Comparison of ENCODE assay signal across 1 cellular context in genomic region chrX:153626863-153627674, GRCh38.
TF ChIP-seq lines count a peak whose summit lies in the region.

No MANE protein-coding gene starts in this region.

TF ChIP-seq in HepG2, 621 proteins besides CTCF, POLR2A, EP300 and RAD21 (continued from another document and continues in another):
- TF ChIP-seq ZNF414 (CRISPR knock-in tag; IDR thresholded peaks at IDR 0.05): no peak
- TF ChIP-seq, protein P1, sequence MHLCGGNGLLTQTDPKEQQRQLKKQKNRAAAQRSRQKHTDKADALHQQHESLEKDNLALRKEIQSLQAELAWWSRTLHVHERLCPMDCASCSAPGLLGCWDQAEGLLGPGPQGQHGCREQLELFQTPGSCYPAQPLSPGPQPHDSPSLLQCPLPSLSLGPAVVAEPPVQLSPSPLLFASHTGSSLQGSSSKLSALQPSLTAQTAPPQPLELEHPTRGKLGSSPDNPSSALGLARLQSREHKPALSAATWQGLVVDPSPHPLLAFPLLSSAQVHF (CRISPR knock-in tag; IDR thresholded peaks at IDR 0.05): no peak
- TF ChIP-seq PRDM4 (CRISPR knock-in tag; IDR thresholded peaks at IDR 0.05; ENCODE audit: borderline replicate concordance): no peak
- TF ChIP-seq, protein P2, sequence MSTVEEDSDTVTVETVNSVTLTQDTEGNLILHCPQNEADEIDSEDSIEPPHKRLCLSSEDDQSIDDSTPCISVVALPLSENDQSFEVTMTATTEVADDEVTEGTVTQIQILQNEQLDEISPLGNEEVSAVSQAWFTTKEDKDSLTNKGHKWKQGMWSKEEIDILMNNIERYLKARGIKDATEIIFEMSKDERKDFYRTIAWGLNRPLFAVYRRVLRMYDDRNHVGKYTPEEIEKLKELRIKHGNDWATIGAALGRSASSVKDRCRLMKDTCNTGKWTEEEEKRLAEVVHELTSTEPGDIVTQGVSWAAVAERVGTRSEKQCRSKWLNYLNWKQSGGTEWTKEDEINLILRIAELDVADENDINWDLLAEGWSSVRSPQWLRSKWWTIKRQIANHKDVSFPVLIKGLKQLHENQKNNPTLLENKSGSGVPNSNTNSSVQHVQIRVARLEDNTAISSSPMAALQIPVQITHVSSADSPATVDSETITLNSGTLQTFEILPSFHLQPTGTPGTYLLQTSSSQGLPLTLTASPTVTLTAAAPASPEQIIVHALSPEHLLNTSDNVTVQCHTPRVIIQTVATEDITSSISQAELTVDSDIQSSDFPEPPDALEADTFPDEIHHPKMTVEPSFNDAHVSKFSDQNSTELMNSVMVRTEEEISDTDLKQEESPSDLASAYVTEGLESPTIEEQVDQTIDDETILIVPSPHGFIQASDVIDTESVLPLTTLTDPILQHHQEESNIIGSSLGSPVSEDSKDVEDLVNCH (CRISPR knock-in tag; IDR thresholded peaks at IDR 0.05): no peak
- TF ChIP-seq ZKSCAN5 (CRISPR knock-in tag; IDR thresholded peaks at IDR 0.05): no peak
- no peak for TF ChIP-seq FOXK2 (IDR thresholded peaks at IDR 0.05)
- TF ChIP-seq, protein P3, sequence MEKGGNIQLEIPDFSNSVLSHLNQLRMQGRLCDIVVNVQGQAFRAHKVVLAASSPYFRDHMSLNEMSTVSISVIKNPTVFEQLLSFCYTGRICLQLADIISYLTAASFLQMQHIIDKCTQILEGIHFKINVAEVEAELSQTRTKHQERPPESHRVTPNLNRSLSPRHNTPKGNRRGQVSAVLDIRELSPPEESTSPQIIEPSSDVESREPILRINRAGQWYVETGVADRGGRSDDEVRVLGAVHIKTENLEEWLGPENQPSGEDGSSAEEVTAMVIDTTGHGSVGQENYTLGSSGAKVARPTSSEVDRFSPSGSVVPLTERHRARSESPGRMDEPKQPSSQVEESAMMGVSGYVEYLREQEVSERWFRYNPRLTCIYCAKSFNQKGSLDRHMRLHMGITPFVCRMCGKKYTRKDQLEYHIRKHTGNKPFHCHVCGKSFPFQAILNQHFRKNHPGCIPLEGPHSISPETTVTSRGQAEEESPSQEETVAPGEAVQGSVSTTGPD (CRISPR knock-in tag; IDR thresholded peaks at IDR 0.05): no peak
- TF ChIP-seq PAWR (CRISPR knock-in tag; IDR thresholded peaks at IDR 0.05; ENCODE audit: borderline replicate concordance): no peak
- no peak for TF ChIP-seq ATF7 (IDR thresholded peaks at IDR 0.05)
- no peak for TF ChIP-seq ATF7 (CRISPR knock-in tag; IDR thresholded peaks at IDR 0.05)
- TF ChIP-seq, protein P4, sequence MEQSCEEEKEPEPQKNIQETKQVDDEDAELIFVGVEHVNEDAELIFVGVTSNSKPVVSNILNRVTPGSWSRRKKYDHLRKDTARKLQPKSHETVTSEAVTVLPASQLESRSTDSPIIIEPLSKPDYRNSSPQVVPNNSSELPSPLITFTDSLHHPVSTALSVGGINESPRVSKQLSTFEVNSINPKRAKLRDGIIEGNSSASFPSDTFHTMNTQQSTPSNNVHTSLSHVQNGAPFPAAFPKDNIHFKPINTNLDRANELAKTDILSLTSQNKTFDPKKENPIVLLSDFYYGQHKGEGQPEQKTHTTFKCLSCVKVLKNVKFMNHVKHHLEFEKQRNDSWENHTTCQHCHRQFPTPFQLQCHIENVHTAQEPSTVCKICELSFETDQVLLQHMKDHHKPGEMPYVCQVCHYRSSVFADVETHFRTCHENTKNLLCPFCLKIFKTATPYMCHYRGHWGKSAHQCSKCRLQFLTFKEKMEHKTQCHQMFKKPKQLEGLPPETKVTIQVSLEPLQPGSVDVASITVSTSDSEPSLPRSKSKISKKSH (CRISPR knock-in tag; IDR thresholded peaks at IDR 0.05; ENCODE audit: borderline replicate concordance): no peak
- no peak for TF ChIP-seq ZNF180 (CRISPR knock-in tag; IDR thresholded peaks at IDR 0.05; ENCODE audit: borderline replicate concordance, low read depth)
- TF ChIP-seq, protein P5, sequence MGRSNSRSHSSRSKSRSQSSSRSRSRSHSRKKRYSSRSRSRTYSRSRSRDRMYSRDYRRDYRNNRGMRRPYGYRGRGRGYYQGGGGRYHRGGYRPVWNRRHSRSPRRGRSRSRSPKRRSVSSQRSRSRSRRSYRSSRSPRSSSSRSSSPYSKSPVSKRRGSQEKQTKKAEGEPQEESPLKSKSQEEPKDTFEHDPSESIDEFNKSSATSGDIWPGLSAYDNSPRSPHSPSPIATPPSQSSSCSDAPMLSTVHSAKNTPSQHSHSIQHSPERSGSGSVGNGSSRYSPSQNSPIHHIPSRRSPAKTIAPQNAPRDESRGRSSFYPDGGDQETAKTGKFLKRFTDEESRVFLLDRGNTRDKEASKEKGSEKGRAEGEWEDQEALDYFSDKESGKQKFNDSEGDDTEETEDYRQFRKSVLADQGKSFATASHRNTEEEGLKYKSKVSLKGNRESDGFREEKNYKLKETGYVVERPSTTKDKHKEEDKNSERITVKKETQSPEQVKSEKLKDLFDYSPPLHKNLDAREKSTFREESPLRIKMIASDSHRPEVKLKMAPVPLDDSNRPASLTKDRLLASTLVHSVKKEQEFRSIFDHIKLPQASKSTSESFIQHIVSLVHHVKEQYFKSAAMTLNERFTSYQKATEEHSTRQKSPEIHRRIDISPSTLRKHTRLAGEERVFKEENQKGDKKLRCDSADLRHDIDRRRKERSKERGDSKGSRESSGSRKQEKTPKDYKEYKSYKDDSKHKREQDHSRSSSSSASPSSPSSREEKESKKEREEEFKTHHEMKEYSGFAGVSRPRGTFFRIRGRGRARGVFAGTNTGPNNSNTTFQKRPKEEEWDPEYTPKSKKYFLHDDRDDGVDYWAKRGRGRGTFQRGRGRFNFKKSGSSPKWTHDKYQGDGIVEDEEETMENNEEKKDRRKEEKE (IDR thresholded peaks at IDR 0.05): no peak
- no peak for TF ChIP-seq SRY (CRISPR knock-in tag; IDR thresholded peaks at IDR 0.05)
- TF ChIP-seq, protein P6, sequence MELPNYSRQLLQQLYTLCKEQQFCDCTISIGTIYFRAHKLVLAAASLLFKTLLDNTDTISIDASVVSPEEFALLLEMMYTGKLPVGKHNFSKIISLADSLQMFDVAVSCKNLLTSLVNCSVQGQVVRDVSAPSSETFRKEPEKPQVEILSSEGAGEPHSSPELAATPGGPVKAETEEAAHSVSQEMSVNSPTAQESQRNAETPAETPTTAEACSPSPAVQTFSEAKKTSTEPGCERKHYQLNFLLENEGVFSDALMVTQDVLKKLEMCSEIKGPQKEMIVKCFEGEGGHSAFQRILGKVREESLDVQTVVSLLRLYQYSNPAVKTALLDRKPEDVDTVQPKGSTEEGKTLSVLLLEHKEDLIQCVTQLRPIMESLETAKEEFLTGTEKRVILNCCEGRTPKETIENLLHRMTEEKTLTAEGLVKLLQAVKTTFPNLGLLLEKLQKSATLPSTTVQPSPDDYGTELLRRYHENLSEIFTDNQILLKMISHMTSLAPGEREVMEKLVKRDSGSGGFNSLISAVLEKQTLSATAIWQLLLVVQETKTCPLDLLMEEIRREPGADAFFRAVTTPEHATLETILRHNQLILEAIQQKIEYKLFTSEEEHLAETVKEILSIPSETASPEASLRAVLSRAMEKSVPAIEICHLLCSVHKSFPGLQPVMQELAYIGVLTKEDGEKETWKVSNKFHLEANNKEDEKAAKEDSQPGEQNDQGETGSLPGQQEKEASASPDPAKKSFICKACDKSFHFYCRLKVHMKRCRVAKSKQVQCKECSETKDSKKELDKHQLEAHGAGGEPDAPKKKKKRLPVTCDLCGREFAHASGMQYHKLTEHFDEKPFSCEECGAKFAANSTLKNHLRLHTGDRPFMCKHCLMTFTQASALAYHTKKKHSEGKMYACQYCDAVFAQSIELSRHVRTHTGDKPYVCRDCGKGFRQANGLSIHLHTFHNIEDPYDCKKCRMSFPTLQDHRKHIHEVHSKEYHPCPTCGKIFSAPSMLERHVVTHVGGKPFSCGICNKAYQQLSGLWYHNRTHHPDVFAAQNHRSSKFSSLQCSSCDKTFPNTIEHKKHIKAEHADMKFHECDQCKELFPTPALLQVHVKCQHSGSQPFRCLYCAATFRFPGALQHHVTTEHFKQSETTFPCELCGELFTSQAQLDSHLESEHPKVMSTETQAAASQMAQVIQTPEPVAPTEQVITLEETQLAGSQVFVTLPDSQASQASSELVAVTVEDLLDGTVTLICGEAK (IDR thresholded peaks at IDR 0.05): no peak
- TF ChIP-seq, protein P6 (CRISPR knock-in tag; IDR thresholded peaks at IDR 0.05): no peak; the same call in 1 of the 2 replicates
- TF ChIP-seq ZNF644 (CRISPR knock-in tag; IDR thresholded peaks at IDR 0.05; ENCODE audit: low read depth): no peak
- TF ChIP-seq EEA1 (CRISPR knock-in tag; IDR thresholded peaks at IDR 0.05; ENCODE audit: borderline replicate concordance): no peak
- TF ChIP-seq CEBPB (IDR thresholded peaks at IDR 0.05; ENCODE audit: borderline replicate concordance, low read depth, low read length): no peak
- no peak for TF ChIP-seq ZBTB21 (CRISPR knock-in tag; IDR thresholded peaks at IDR 0.05)
- no peak for TF ChIP-seq ZNF282 (IDR thresholded peaks at IDR 0.05; ENCODE audit: partially characterized antibody)
- TF ChIP-seq FIP1L1 (IDR thresholded peaks at IDR 0.05; ENCODE audit: borderline replicate concordance, insufficient read depth, low read depth, low read length): no peak
- no peak for TF ChIP-seq ZNF431 (CRISPR knock-in tag; IDR thresholded peaks at IDR 0.05; ENCODE audit: borderline replicate concordance, low read depth)
- TF ChIP-seq ZNF883 (CRISPR knock-in tag; IDR thresholded peaks at IDR 0.05; ENCODE audit: not compliant biosample characterization): no peak
- no peak for TF ChIP-seq ZFP1 (CRISPR knock-in tag; IDR thresholded peaks at IDR 0.05)
- no peak for TF ChIP-seq ZBTB7A (CRISPR knock-in tag; IDR thresholded peaks at IDR 0.05)
- TF ChIP-seq SATB2 (CRISPR knock-in tag; IDR thresholded peaks at IDR 0.05): no peak
- TF ChIP-seq, protein P7, sequence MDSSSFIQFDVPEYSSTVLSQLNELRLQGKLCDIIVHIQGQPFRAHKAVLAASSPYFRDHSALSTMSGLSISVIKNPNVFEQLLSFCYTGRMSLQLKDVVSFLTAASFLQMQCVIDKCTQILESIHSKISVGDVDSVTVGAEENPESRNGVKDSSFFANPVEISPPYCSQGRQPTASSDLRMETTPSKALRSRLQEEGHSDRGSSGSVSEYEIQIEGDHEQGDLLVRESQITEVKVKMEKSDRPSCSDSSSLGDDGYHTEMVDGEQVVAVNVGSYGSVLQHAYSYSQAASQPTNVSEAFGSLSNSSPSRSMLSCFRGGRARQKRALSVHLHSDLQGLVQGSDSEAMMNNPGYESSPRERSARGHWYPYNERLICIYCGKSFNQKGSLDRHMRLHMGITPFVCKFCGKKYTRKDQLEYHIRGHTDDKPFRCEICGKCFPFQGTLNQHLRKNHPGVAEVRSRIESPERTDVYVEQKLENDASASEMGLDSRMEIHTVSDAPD (CRISPR knock-in tag; IDR thresholded peaks at IDR 0.05): no peak
- no peak for TF ChIP-seq AGO1 (IDR thresholded peaks at IDR 0.05; ENCODE audit: low read depth, low read length, poor library complexity, severe bottlenecking)
- TF ChIP-seq BORCS8-MEF2B (CRISPR knock-in tag; IDR thresholded peaks at IDR 0.05): no peak
- TF ChIP-seq ZFY (CRISPR knock-in tag; IDR thresholded peaks at IDR 0.05): no peak
- TF ChIP-seq MAFK (conservative IDR thresholded peaks at IDR 0.05 in 1 of 2, IDR thresholded peaks at IDR 0.05 in 1 of 2; ENCODE audit: low read length in 2 of 2): no peak
- peak; percentile 93 for TF ChIP-seq HNF4G (IDR thresholded peaks at IDR 0.05; ENCODE audit: borderline replicate concordance, low read depth, low read length)
- peak; percentile 91 for TF ChIP-seq HNF4G (CRISPR knock-in tag; IDR thresholded peaks at IDR 0.05; ENCODE audit: borderline replicate concordance, low read depth)
- TF ChIP-seq HHEX (CRISPR knock-in tag; IDR thresholded peaks at IDR 0.05): no peak
- TF ChIP-seq ELF3 (CRISPR knock-in tag; IDR thresholded peaks at IDR 0.05): no peak; the same call in 1 of the 2 replicates
- no peak for TF ChIP-seq SMC3 (IDR thresholded peaks at IDR 0.05; ENCODE audit: low read length)
- no peak for TF ChIP-seq NAIF1 (CRISPR knock-in tag; IDR thresholded peaks at IDR 0.05; ENCODE audit: borderline replicate concordance)
